In the genomic region with DNA sequence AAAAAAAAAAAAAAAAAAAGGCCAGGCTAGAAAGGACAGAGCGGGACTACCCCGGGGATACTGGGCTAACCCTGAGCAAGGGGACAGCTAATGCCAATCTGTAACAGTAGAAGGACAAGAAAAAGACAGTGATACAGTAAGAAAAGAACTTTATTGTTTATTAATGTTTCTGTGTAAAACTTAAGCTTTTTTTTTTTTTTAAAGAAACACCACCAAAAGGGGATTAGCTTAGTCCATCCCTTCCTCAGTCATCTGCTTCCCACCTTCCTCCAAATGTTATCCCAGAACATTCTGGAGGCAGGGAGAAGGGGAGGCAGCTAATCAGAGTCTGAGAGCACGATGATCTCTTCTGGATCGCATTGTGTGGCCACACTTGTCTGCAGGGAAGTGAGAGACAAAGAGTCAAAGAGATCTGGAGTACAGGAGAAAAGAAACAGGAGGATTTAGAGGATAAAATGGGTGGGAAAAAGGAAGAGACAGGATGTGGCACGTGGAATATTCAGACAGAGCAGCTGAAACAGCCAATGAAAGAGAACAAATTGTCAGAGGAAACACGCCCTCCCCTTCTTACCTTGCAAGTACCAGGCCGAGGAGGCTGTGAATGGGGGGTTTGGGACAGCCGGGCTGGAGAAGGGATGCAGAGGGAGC, we compare ENCODE assay signal across 1 cellular context.
TF ChIP-seq lines count a peak whose summit lies in the region.

No MANE protein-coding gene starts in this region.

TF ChIP-seq in GM23338, 12 proteins besides CTCF, POLR2A, EP300 and RAD21 (continued from another document):
- TF ChIP-seq ZNF462 (CRISPR knock-in tag; IDR thresholded peaks at IDR 0.05): no peak
- TF ChIP-seq ZNF331 (CRISPR knock-in tag; IDR thresholded peaks at IDR 0.05; ENCODE audit: low read depth): no peak
- TF ChIP-seq, protein P1, sequence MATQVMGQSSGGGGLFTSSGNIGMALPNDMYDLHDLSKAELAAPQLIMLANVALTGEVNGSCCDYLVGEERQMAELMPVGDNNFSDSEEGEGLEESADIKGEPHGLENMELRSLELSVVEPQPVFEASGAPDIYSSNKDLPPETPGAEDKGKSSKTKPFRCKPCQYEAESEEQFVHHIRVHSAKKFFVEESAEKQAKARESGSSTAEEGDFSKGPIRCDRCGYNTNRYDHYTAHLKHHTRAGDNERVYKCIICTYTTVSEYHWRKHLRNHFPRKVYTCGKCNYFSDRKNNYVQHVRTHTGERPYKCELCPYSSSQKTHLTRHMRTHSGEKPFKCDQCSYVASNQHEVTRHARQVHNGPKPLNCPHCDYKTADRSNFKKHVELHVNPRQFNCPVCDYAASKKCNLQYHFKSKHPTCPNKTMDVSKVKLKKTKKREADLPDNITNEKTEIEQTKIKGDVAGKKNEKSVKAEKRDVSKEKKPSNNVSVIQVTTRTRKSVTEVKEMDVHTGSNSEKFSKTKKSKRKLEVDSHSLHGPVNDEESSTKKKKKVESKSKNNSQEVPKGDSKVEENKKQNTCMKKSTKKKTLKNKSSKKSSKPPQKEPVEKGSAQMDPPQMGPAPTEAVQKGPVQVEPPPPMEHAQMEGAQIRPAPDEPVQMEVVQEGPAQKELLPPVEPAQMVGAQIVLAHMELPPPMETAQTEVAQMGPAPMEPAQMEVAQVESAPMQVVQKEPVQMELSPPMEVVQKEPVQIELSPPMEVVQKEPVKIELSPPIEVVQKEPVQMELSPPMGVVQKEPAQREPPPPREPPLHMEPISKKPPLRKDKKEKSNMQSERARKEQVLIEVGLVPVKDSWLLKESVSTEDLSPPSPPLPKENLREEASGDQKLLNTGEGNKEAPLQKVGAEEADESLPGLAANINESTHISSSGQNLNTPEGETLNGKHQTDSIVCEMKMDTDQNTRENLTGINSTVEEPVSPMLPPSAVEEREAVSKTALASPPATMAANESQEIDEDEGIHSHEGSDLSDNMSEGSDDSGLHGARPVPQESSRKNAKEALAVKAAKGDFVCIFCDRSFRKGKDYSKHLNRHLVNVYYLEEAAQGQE (IDR thresholded peaks at IDR 0.05; ENCODE audit: unreplicated experiment): no peak
- TF ChIP-seq EZH2 (IDR thresholded peaks at IDR 0.05; ENCODE audit: low read depth, unreplicated experiment): no peak
- no peak for TF ChIP-seq POLR2AphosphoS5 (IDR thresholded peaks at IDR 0.05; ENCODE audit: low read depth)
- no peak for TF ChIP-seq NANOG (IDR thresholded peaks at IDR 0.05; ENCODE audit: borderline replicate concordance)
- TF ChIP-seq, protein P2, sequence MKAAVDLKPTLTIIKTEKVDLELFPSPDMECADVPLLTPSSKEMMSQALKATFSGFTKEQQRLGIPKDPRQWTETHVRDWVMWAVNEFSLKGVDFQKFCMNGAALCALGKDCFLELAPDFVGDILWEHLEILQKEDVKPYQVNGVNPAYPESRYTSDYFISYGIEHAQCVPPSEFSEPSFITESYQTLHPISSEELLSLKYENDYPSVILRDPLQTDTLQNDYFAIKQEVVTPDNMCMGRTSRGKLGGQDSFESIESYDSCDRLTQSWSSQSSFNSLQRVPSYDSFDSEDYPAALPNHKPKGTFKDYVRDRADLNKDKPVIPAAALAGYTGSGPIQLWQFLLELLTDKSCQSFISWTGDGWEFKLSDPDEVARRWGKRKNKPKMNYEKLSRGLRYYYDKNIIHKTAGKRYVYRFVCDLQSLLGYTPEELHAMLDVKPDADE (IDR thresholded peaks at IDR 0.05): no peak
- no peak for TF ChIP-seq CREB1 (CRISPR knock-in tag; IDR thresholded peaks at IDR 0.05; ENCODE audit: low read depth)
- no peak for TF ChIP-seq JUNB (IDR thresholded peaks at IDR 0.05; ENCODE audit: unreplicated experiment)
